In the genomic region with DNA sequence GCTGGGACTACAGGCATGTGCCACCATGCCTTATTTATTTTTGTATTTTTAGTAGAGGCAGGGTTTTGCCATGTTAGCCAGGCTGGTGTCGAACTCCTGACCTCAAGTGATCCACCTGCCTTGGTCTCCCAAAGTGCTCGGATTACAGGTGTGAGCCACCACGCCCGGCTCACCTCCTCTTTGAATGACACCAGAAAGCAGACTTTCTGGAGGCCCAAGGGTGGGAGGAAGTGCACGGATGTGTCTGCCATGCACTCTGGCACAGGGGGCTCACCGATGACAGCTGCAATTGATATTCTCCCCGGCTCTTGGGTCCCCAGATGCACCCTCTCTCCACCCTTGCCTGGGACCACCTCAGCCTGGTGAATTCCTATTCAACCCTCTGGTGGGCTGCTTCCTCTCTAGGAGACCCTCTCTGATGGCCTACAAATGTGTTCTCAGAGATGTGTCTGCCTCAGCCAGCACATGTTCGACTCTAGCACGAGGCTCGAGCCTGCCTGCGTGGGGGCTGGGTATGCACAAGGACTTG, we compare ENCODE assay signal across 25 cellular contexts.
"Had no signal": no experiment of that assay in that cellular context is flagged by ENCODE, and none has a peak within 500 bp of the region (broad histone marks: within the 10 kb centered on the region; RNA-seq: fewer than 3 reads in every experiment).

No MANE protein-coding gene starts in this region.

- H3K4me1 ChIP-seq: breast epithelium, SJSA1 had no signal

- H3K9me3 ChIP-seq: breast epithelium, SJSA1 had no signal

- H3K9me3 Mint-ChIP-seq: activated CD8-positive, alpha-beta T cell treated with anti-CD3 and anti-CD28 coated beads for 36 hours; activated naive CD8-positive, alpha-beta T cell treated with anti-CD3 and anti-CD28 coated beads, Interleukin-2, amount 10 ng/mL, durations not matched to agents 7 days and 5 days; activated T-helper 17 cell treated with anti-CD3 and anti-CD28 coated beads, Interleukin-2, amount 50 U/mL, for 72 hours; T-helper 1 cell treated with Interleukin-12 subunit alpha and Interleukin-12 subunit beta and Interleukin-4 antibody, amounts not matched to agents 30 μg/mL and 1 μg/mL, for 36 hours had no signal

- H3K27me3 Mint-ChIP-seq: activated CD8-positive, alpha-beta T cell treated with anti-CD3 and anti-CD28 coated beads for 36 hours had no signal

- H3K36me3 ChIP-seq: breast epithelium, SJSA1 had no signal

- DNase-seq: activated CD4-positive, alpha-beta T cell treated with anti-CD3 and anti-CD28 coated beads for 4 hours; activated CD8-positive, alpha-beta T cell treated with anti-CD3 and anti-CD28 coated beads for 36 hours; activated naive CD4-positive, alpha-beta T cell treated with anti-CD3 and anti-CD28 coated beads, Interleukin-2, amount 50 U/mL, for 16 hours; activated naive CD8-positive, alpha-beta T cell treated with anti-CD3 and anti-CD28 coated beads, Interleukin-2, amount 10 ng/mL, durations not matched to agents 7 days and 5 days; activated T-cell treated with anti-CD3 and anti-CD28 coated beads for 4 hours; activated T-cell treated with anti-CD3 and anti-CD28 coated beads, Interleukin-2, amount 50 U/mL, for 48 hours; aorta; central memory CD4-positive, alpha-beta T cell; Karpas-422; MM.1S; NCI-H1105; NCI-H1436; NCI-H2029 treated with DMSO at 0.1 percent for 48 hours; NCI-H345; NCI-H510A; NCI-H526 treated with DMSO at 0.1 percent for 48 hours; NCI-H82; SHP77 had no signal

- H3K4me3 ChIP-seq: breast epithelium, K562, SJSA1 had no signal

- H3K4me1 Mint-ChIP-seq: activated naive CD8-positive, alpha-beta T cell treated with anti-CD3 and anti-CD28 coated beads, Interleukin-2, amount 10 ng/mL, durations not matched to agents 7 days and 5 days; activated T-helper 17 cell treated with anti-CD3 and anti-CD28 coated beads, Interleukin-2, amount 50 U/mL, for 72 hours had no signal

- H3K27ac ChIP-seq: breast epithelium, SJSA1 had no signal

- ATAC-seq: activated CD4-positive, CD25-positive, alpha-beta regulatory T cell treated with anti-CD3 and anti-CD28 coated beads, Interleukin-2, amount 50 U/mL, for 24 hours; activated CD8-positive, alpha-beta T cell treated with anti-CD3 and anti-CD28 coated beads for 36 hours; activated T-helper 17 cell treated with anti-CD3 and anti-CD28 coated beads, Interleukin-2, amount 50 U/mL, for 72 hours; K562; SK-N-SH treated with all-trans-retinoic acid at 6 μM for 48 hours had no signal

- H3K27ac Mint-ChIP-seq: activated CD8-positive, alpha-beta T cell treated with anti-CD3 and anti-CD28 coated beads for 36 hours; activated naive CD8-positive, alpha-beta T cell treated with anti-CD3 and anti-CD28 coated beads, Interleukin-2, amount 10 ng/mL, durations not matched to agents 7 days and 5 days; activated T-helper 17 cell treated with anti-CD3 and anti-CD28 coated beads, Interleukin-2, amount 50 U/mL, for 72 hours; T-helper 1 cell treated with Interleukin-12 subunit alpha and Interleukin-12 subunit beta and Interleukin-4 antibody, amounts not matched to agents 30 μg/mL and 1 μg/mL, for 36 hours had no signal

- H3K36me3 Mint-ChIP-seq: activated naive CD8-positive, alpha-beta T cell treated with anti-CD3 and anti-CD28 coated beads, Interleukin-2, amount 10 ng/mL, durations not matched to agents 7 days and 5 days had no signal

- H3K27me3 ChIP-seq: breast epithelium, SJSA1 had no signal

- FAIRE-seq: K562 had no signal

- H3K4me3 Mint-ChIP-seq: activated CD8-positive, alpha-beta T cell treated with anti-CD3 and anti-CD28 coated beads for 36 hours; activated naive CD8-positive, alpha-beta T cell treated with anti-CD3 and anti-CD28 coated beads, Interleukin-2, amount 10 ng/mL, durations not matched to agents 7 days and 5 days; activated T-helper 17 cell treated with anti-CD3 and anti-CD28 coated beads, Interleukin-2, amount 50 U/mL, for 72 hours; T-helper 1 cell treated with Interleukin-12 subunit alpha and Interleukin-12 subunit beta and Interleukin-4 antibody, amounts not matched to agents 30 μg/mL and 1 μg/mL, for 36 hours had no signal
